ENCODE assay signal across 14 cellular contexts in the genomic region with DNA sequence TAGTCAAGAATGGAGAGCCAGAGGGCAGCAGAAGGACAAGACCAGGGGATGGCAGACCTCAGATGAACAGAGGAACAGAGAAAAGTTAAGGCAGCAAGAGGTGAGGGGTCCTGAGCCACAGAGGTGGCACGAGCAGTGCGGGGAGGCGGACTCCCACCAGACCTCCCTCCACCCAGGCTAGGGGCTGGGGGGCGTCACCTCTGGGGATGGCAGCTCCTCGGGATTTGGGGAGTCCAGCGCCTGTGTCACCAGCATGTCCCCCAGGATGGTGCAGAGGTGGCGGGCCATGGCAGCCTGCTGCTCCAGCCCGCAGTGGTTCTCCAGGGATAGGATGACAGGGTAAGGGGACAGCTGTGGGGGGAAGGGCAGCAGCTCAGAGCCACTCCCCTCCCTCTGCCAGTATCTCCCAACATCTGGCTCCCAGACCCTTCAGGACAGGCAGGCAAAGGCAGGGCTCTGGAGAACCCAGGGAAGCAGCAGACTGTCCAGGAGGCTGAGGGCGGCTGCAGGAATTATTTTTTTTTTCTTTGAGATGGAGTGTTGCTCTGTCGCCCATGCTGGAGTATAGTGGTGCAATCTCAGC.
"Had no signal": no experiment of that assay in that cellular context is flagged by ENCODE, and none has a peak within 500 bp of the region (broad histone marks: within the 10 kb centered on the region; RNA-seq: fewer than 3 reads in every experiment).

No MANE protein-coding gene starts in this region.

- H3K27me3 ChIP-seq: testis, upper lobe of right lung had no signal

- H3K4me1 Mint-ChIP-seq: activated CD8-positive, alpha-beta memory T cell treated with anti-CD3 and anti-CD28 coated beads, Interleukin-2, amount 10 ng/mL, durations not matched to agents 7 days and 5 days had no signal

- H3K9me3 Mint-ChIP-seq: activated T-cell treated with anti-CD3 and anti-CD28 coated beads, Interleukin-2, amount 50 U/mL, for 24 hours; stimulated activated naive CD8-positive, alpha-beta T cell treated with anti-CD3 and anti-CD28 coated beads, Interleukin-15, amount 100 ng/mL, for 72 hours had no signal

- H3K9ac ChIP-seq: parathyroid adenoma had no signal

- H2AFZ ChIP-seq: parathyroid adenoma had no signal

- H3K27ac Mint-ChIP-seq: activated CD8-positive, alpha-beta memory T cell treated with anti-CD3 and anti-CD28 coated beads, Interleukin-2, amount 10 ng/mL, durations not matched to agents 7 days and 5 days; activated naive CD8-positive, alpha-beta T cell; activated T-cell treated with anti-CD3 and anti-CD28 coated beads, Interleukin-2, amount 50 U/mL, for 24 hours; stimulated activated naive CD8-positive, alpha-beta T cell treated with anti-CD3 and anti-CD28 coated beads, Interleukin-15, amount 100 ng/mL, for 72 hours had no signal

- H3K79me2 ChIP-seq: parathyroid adenoma had no signal

- H3K4me1 ChIP-seq: parathyroid adenoma, upper lobe of right lung had no signal

- H3K9me3 ChIP-seq: testis, upper lobe of right lung had no signal

- DNase-seq: activated CD4-positive, alpha-beta T cell treated with anti-CD3 and anti-CD28 coated beads, Interleukin-2, amount 50 U/mL, for 48 hours; activated CD8-positive, alpha-beta memory T cell treated with anti-CD3 and anti-CD28 coated beads, Interleukin-2, amount 10 ng/mL, durations not matched to agents 7 days and 5 days; activated T-cell treated with anti-CD3 and anti-CD28 coated beads, Interleukin-2, amount 50 U/mL, for 24 hours; islet precursor cell; stimulated activated CD4-positive, alpha-beta T cell treated with anti-CD3 and anti-CD28 coated beads, Interleukin-15, amount 100 ng/mL, for 24 hours; stimulated activated CD4-positive, alpha-beta T cell treated with anti-CD3 and anti-CD28 coated beads, Interleukin-4, amount 100 ng/mL, for 24 hours; stimulated activated naive CD8-positive, alpha-beta T cell treated with anti-CD3 and anti-CD28 coated beads, Interleukin-15, amount 100 ng/mL, for 72 hours; T-helper 2 cell; testis; upper lobe of right lung had no signal

- FAIRE-seq: endometrium had no signal

- H3K27ac ChIP-seq: parathyroid adenoma, testis, upper lobe of right lung had no signal

- H3K4me3 ChIP-seq: testis, upper lobe of right lung had no signal

- H3K36me3 Mint-ChIP-seq: activated CD8-positive, alpha-beta memory T cell treated with anti-CD3 and anti-CD28 coated beads, Interleukin-2, amount 10 ng/mL, durations not matched to agents 7 days and 5 days; activated naive CD8-positive, alpha-beta T cell had no signal

- H3K27me3 Mint-ChIP-seq: activated naive CD8-positive, alpha-beta T cell had no signal

- H3K4me3 Mint-ChIP-seq: activated CD8-positive, alpha-beta memory T cell treated with anti-CD3 and anti-CD28 coated beads, Interleukin-2, amount 10 ng/mL, durations not matched to agents 7 days and 5 days; activated naive CD8-positive, alpha-beta T cell; activated T-cell treated with anti-CD3 and anti-CD28 coated beads, Interleukin-2, amount 50 U/mL, for 24 hours; stimulated activated naive CD8-positive, alpha-beta T cell treated with anti-CD3 and anti-CD28 coated beads, Interleukin-15, amount 100 ng/mL, for 72 hours had no signal

- ATAC-seq: activated CD8-positive, alpha-beta memory T cell treated with anti-CD3 and anti-CD28 coated beads, Interleukin-2, amount 10 ng/mL, durations not matched to agents 7 days and 5 days; esophagus mucosa; stimulated activated naive CD8-positive, alpha-beta T cell treated with anti-CD3 and anti-CD28 coated beads, Interleukin-15, amount 100 ng/mL, for 72 hours; upper lobe of right lung had no signal

- H3K36me3 ChIP-seq: upper lobe of right lung had no signal
